ENCODE assay signal across 15 cellular contexts in the genomic region with DNA sequence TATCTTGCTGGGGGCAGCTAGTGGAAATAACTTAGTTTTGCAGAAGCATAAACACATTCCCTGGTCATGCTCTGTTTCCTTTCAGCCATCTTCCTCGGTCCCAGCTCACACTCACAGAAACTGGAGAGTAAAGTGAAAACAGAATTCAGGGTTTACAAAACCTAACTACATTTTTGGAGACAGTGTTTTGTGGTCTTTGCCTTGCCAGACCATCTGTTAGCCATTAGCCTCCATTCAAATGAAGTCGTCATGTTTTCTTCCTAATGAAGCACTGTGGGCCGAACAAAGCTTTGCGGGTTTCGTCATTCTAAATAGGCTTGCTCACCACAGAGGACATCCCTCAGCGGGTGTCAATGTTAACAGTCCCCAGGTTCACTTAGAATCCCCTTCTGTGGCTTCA.
A peak's percentile ranks its signal among the peaks of the same experiment; 100 is the strongest.
DNase-seq lines count a peak whose midpoint lies in the region; ATAC-seq and TF ChIP-seq lines count a peak whose summit lies in the region.
"Had no signal": no experiment of that assay in that cellular context is flagged by ENCODE, and none has a peak within 500 bp of the region (broad histone marks: within the 10 kb centered on the region; RNA-seq: fewer than 3 reads in every experiment).

No MANE protein-coding gene starts in this region.

- H3K9me3 ChIP-seq in gastroesophageal sphincter, result peaks cover 0 to 19% (median 0%) of the 10 kb centered on the region in 3 donors
- H3K9me3 ChIP-seq: Peyer's patch had no signal

- no peak for TF ChIP-seq EP300 in gastroesophageal sphincter (IDR thresholded peaks at IDR 0.05)

- TF ChIP-seq POLR2A in gastroesophageal sphincter (IDR thresholded peaks at IDR 0.05), result no peak

- H3K27me3 Mint-ChIP-seq in immature natural killer cell (ENCODE audit: low read depth in 3 of 3), result no peaks in the 10 kb centered on the region
- H3K27me3 Mint-ChIP-seq: central memory CD8-positive, alpha-beta T cell had no signal

- H3K9ac ChIP-seq in rectal smooth muscle tissue (ENCODE audit: low read length), result no peak overlapping the region
- H3K9ac ChIP-seq: KMS-11 had no signal

- H3K4me1 Mint-ChIP-seq in immature natural killer cell, result no peaks in the 10 kb centered on the region
- H3K4me1 Mint-ChIP-seq: activated B cell treated with CpG ODN at 0.5 μM for 24 hours; central memory CD8-positive, alpha-beta T cell had no signal

- H3K36me3 ChIP-seq in gastroesophageal sphincter (no peaks in the 10 kb centered on the region), rectal smooth muscle tissue (ENCODE audit: control insufficient read depth, insufficient read depth, low read length) (no peaks in the 10 kb centered on the region)
- H3K36me3 ChIP-seq: Peyer's patch had no signal

- DNase-seq in EL, result peak; percentile 58
- DNase-seq in SK-N-DZ (ENCODE audit: low spot score), result peak; percentile 38
- no peak for DNase-seq in HuH-7.5 (ENCODE audit: low spot score)
- DNase-seq in immature natural killer cell, result no peak
- DNase-seq in SW 1271 (lab: John Stamatoyannopoulos, UW), result no peak
- DNase-seq in COR-L47 (lab: John Stamatoyannopoulos, UW), result no peak
- DNase-seq: activated B cell treated with CpG ODN at 0.5 μM for 24 hours; activated T-cell treated with anti-CD3 and anti-CD28 coated beads, Interleukin-2, amount 50 U/mL, for 72 hours; GOT3; Peyer's patch; stimulated activated CD8-positive, alpha-beta memory T cell treated with anti-CD3 and anti-CD28 coated beads, Interleukin-4, amount 100 ng/mL, for 48 hours had no signal

- H3K27me3 ChIP-seq in gastroesophageal sphincter (no peaks in the 10 kb centered on the region), rectal smooth muscle tissue (ENCODE audit: control insufficient read depth, insufficient read depth, low read length) (no peaks in the 10 kb centered on the region)
- H3K27me3 ChIP-seq: Peyer's patch had no signal

- TF ChIP-seq CTCF in gastroesophageal sphincter (IDR thresholded peaks at IDR 0.05), result no peak

- WGBS in gastroesophageal sphincter (ENCODE audit: low coverage in 1 of 2), 2 donors, result 43% methylated on average over 5 of the region's 6 CpGs; no CpG with 5 or more reads in 1 of the 2 donors

- H3K4me3 ChIP-seq in gastroesophageal sphincter, result no peak overlapping the region
- no peak overlapping the region for H3K4me3 ChIP-seq in rectal smooth muscle tissue (ENCODE audit: low read length)
- H3K4me3 ChIP-seq: Peyer's patch had no signal

- H3K36me3 Mint-ChIP-seq in immature natural killer cell, result no peaks in the 10 kb centered on the region

- H3K27ac ChIP-seq in gastroesophageal sphincter (peak overlapping the region in 2 of 4 donors; percentile 20 to 24), rectal smooth muscle tissue (ENCODE audit: low read depth, low read length) (peak overlapping the region; percentile 28)
- H3K27ac ChIP-seq: KMS-11, Peyer's patch had no signal

- no peak overlapping the region for H3K4me3 Mint-ChIP-seq in immature natural killer cell
- H3K4me3 Mint-ChIP-seq: activated B cell treated with CpG ODN at 0.5 μM for 24 hours; activated T-cell treated with anti-CD3 and anti-CD28 coated beads, Interleukin-2, amount 50 U/mL, for 72 hours; central memory CD8-positive, alpha-beta T cell had no signal

- H3K27ac Mint-ChIP-seq in immature natural killer cell, result no peak overlapping the region
- H3K27ac Mint-ChIP-seq: activated B cell treated with CpG ODN at 0.5 μM for 24 hours; activated T-cell treated with anti-CD3 and anti-CD28 coated beads, Interleukin-2, amount 50 U/mL, for 72 hours had no signal

- H3K4me1 ChIP-seq in gastroesophageal sphincter (no peaks in the 10 kb centered on the region), rectal smooth muscle tissue (ENCODE audit: control insufficient read depth, insufficient read depth, low read length) (no peaks in the 10 kb centered on the region)
- H3K4me1 ChIP-seq: Peyer's patch had no signal

- peak; percentile 71 for ATAC-seq in gastroesophageal sphincter
- ATAC-seq: activated T-cell treated with anti-CD3 and anti-CD28 coated beads, Interleukin-2, amount 50 U/mL, for 72 hours had no signal

- peaks cover 0 to 9% (median 2%) of the 10 kb centered on the region in 6 donors for H3K9me3 Mint-ChIP-seq in immature natural killer cell
- H3K9me3 Mint-ChIP-seq: activated T-cell treated with anti-CD3 and anti-CD28 coated beads, Interleukin-2, amount 50 U/mL, for 72 hours had no signal

Comparison
In these comparisons a context has a peak if more than half of its experiments do, and no peak if none do; other contexts are left out.
1. DNase-seq: peak in EL (single experiment) and SK-N-DZ (single experiment); none in HuH-7.5 (single experiment), immature natural killer cell (0 of 3), SW 1271 (0 of 2) and COR-L47 (single experiment).